16 cellular contexts compared by ENCODE assay signal in the genomic region with DNA sequence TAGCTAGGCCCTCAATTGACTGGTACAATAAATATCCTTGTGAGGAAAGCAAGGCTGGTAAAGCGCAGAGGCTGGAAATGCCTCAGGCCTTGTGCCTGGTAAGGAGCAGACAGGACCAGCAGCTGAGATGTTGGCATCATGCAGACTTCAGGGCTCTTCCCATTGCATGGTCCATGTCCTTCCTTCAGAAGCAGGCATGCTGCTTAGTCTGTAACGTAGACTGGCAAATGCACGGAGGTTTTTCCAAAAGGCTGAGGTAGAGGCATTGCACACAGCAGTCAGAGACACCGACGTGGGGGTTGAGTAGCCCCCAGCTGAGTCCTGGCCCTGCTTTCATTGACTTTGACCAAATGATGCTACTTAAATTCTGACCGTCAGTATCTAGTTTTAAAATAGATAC.
DNase-seq lines count a peak whose midpoint lies in the region; ATAC-seq and TF ChIP-seq lines count a peak whose summit lies in the region.
"Had no signal": no experiment of that assay in that cellular context is flagged by ENCODE, and none has a peak within 500 bp of the region (broad histone marks: within the 10 kb centered on the region; RNA-seq: fewer than 3 reads in every experiment).

No MANE protein-coding gene starts in this region.

- H3K27ac ChIP-seq in mammary epithelial cell (ENCODE audit: insufficient read depth, low read depth, low read length) (peak overlapping the region; percentile 100), mesenchymal stem cell (ENCODE audit: low read length, poor library complexity, severe bottlenecking) (peak overlapping the region; percentile 65), upper lobe of left lung (peak overlapping the region; percentile 55 to 80 (median 74))
- H3K27ac ChIP-seq: gastrocnemius medialis, right atrium auricular region, testis had no signal

- H2BK120ac ChIP-seq in mesenchymal stem cell (ENCODE audit: low read depth, low read length) = peak overlapping the region; percentile 56

- CTCF ChIA-PET in mammary epithelial cell (lab: Charles Lee; ENCODE audit: low non-redundant PET) = interaction anchor here (1.2 kb wide), 1 partner anchor 44 kb away, joined by 8 read pairs; no protein-coding TSS in a partner anchor

- peak overlapping the region; percentile 82 for H4K8ac ChIP-seq in mesenchymal stem cell (ENCODE audit: low read length)

- H4K91ac ChIP-seq in mesenchymal stem cell (ENCODE audit: low read length) = peak overlapping the region; percentile 81

- no peak overlapping the region for H2BK5ac ChIP-seq in mesenchymal stem cell (ENCODE audit: low read depth, low read length, poor library complexity, severe bottlenecking)

- BruUV-seq in mammary epithelial cell (replicated peaks; lab: Mats Ljungman, UMichigan) = TSS peak; percentile 66

- H3K79me2 ChIP-seq in mammary epithelial cell (ENCODE audit: insufficient read depth, low read length) = no peaks in the 10 kb centered on the region

- no peaks in the 10 kb centered on the region for H4K20me1 ChIP-seq in mammary epithelial cell (ENCODE audit: insufficient read depth, low read length)

- H3K14ac ChIP-seq in mesenchymal stem cell (ENCODE audit: low read length in 2 of 2) = no peak overlapping the region

- H3K4me3 ChIP-seq in MG63 (no peak overlapping the region), mammary epithelial cell (replicated peaks in 1 of 3; ENCODE audit: insufficient read depth in 1 of 3, low read depth in 2 of 3, low read length in 3 of 3) (no peak overlapping the region), mesenchymal stem cell (ENCODE audit: insufficient read depth in 1 of 2, low read depth in 1 of 2, low read length in 2 of 2) (no peak overlapping the region), upper lobe of left lung (no peak overlapping the region)
- H3K4me3 ChIP-seq: gastrocnemius medialis, right atrium auricular region, testis had no signal

- no peak for TF ChIP-seq POLR2A in upper lobe of left lung (IDR thresholded peaks at IDR 0.05)

- H3K4ac ChIP-seq in mesenchymal stem cell (ENCODE audit: low read depth in 1 of 2, low read length in 2 of 2) = peak overlapping the region in 1 of 2 experiments; percentile 64

- peaks cover 66% of the 10 kb centered on the region for H3K4me1 ChIP-seq in mammary epithelial cell (ENCODE audit: insufficient read depth, low read length)
- H3K4me1 ChIP-seq in mesenchymal stem cell (ENCODE audit: control insufficient read depth, insufficient read depth, low read depth, low read length) = peaks cover 16% of the 10 kb centered on the region
- H3K4me1 ChIP-seq in upper lobe of left lung = peaks cover 53 to 67% (median 59%) of the 10 kb centered on the region in 4 donors
- H3K4me1 ChIP-seq: testis had no signal

- H2BK15ac ChIP-seq in mesenchymal stem cell (ENCODE audit: low read depth, poor library complexity, severe bottlenecking) = no peak overlapping the region

- H3K9me3 ChIP-seq in MG63 (no peaks in the 10 kb centered on the region), mammary epithelial cell (replicated peaks; ENCODE audit: insufficient read depth, low read length) (no peaks in the 10 kb centered on the region), mesenchymal stem cell (ENCODE audit: control insufficient read depth, low read length) (no peaks in the 10 kb centered on the region), upper lobe of left lung (no peaks in the 10 kb centered on the region)
- H3K9me3 ChIP-seq: gastrocnemius medialis, right atrium auricular region, testis had no signal

- TF ChIP-seq CTCF in mammary epithelial cell (conservative IDR thresholded peaks at IDR 0.05 in 1 of 2, IDR thresholded peaks at IDR 0.05 in 1 of 2; ENCODE audit: extremely low read depth in 1 of 2, insufficient read depth in 1 of 2, low read depth in 1 of 2, low read length in 2 of 2) = no peak
- TF ChIP-seq CTCF in upper lobe of left lung (IDR thresholded peaks at IDR 0.05) = no peak

- H3K27me3 ChIP-seq in MG63 (no peaks in the 10 kb centered on the region), mammary epithelial cell (ENCODE audit: insufficient read depth, low read length) (no peaks in the 10 kb centered on the region), mesenchymal stem cell (ENCODE audit: control insufficient read depth in 1 of 2, insufficient read depth in 1 of 2, low read length in 2 of 2) (no peaks in the 10 kb centered on the region), upper lobe of left lung (no peaks in the 10 kb centered on the region)
- H3K27me3 ChIP-seq: gastrocnemius medialis, right atrium auricular region, testis had no signal

- intact Hi-C loops in mammary epithelial cell (cut with micrococcal nuclease) = loop anchor here (1.0 to 5.0 kb wide), 10 partner anchors 25 to 201 kb away; a partner anchor contains a TSS

- H2BK12ac ChIP-seq in mesenchymal stem cell (ENCODE audit: low read length in 2 of 2) = peak overlapping the region; percentile 81 to 87

- peak; percentile 63 for DNase-seq in MG63
- no peak for DNase-seq in mammary epithelial cell
- no peak for DNase-seq in mesenchymal stem cell
- no peak for DNase-seq in upper lobe of left lung
- DNase-seq in hippocampal formation (lab: John Stamatoyannopoulos, UW) = no peak
- DNase-seq: activated T-cell treated with anti-CD3 and anti-CD28 coated beads, Interleukin-2, amount 50 U/mL, for 48 hours; DMS 273 treated with DMSO at 0.1 percent for 48 hours; effector memory CD4-positive, alpha-beta T cell; gastrocnemius medialis; NCI-H2081; NCI-H69; stimulated activated CD4-positive, alpha-beta T cell treated with anti-CD3 and anti-CD28 coated beads, Interleukin-1b, Interleukin-23, amount 100 ng/mL, for 48 hours; testis had no signal

- peak overlapping the region in 1 of 2 experiments; percentile 67 for H3K23ac ChIP-seq in mesenchymal stem cell (ENCODE audit: low read length in 2 of 2)

- H3K36me3 ChIP-seq in MG63 (no peaks in the 10 kb centered on the region), mammary epithelial cell (ENCODE audit: insufficient read depth, low read length) (no peaks in the 10 kb centered on the region), mesenchymal stem cell (ENCODE audit: control insufficient read depth in 1 of 2, insufficient read depth in 2 of 2, low read depth in 1 of 2, low read length in 2 of 2) (no peaks in the 10 kb centered on the region), upper lobe of left lung (no peaks in the 10 kb centered on the region)
- H3K36me3 ChIP-seq: gastrocnemius medialis, right atrium auricular region had no signal

- WGBS in mammary epithelial cell (ENCODE audit: low coverage, missing lambda C conversion rate) = 69% methylated on average over 6 of the region's 6 CpGs
- 56% methylated on average over 5 of the region's 6 CpGs for WGBS in mesenchymal stem cell
- WGBS in upper lobe of left lung, 2 donors = 74 to 75% methylated on average over 3 to 6 of the region's 6 CpGs

- H2AFZ ChIP-seq in mammary epithelial cell (ENCODE audit: low read depth, low read length) (no peak overlapping the region), mesenchymal stem cell (ENCODE audit: low read depth, low read length) (no peak overlapping the region)

- TF ChIP-seq EP300 in upper lobe of left lung (IDR thresholded peaks at IDR 0.05) = no peak

- ATAC-seq in upper lobe of left lung (ENCODE audit: low FRiP score in 2 of 2) (no peak), HG03108 (IDR thresholded peaks at IDR 0.05; ENCODE audit: unreplicated experiment) (no peak), GM21619 (IDR thresholded peaks at IDR 0.05; ENCODE audit: unreplicated experiment) (no peak)

- peak overlapping the region; percentile 27 for H3K4me2 ChIP-seq in mammary epithelial cell (ENCODE audit: insufficient read depth, low read depth, low read length)
- no peak overlapping the region for H3K4me2 ChIP-seq in mesenchymal stem cell (ENCODE audit: low read length, poor library complexity, severe bottlenecking)

- peak overlapping the region; percentile 14 to 61 for H3K18ac ChIP-seq in mesenchymal stem cell (ENCODE audit: low read depth in 1 of 2, low read length in 2 of 2)

- in situ Hi-C loops in mammary epithelial cell (cut with MboI; ENCODE audit: low sequenced_read_pairs in 2 of 2) = loop anchor here in 1 of 2 donors (5.0 kb wide), 3 partner anchors 49 to 81 kb away; no protein-coding TSS in a partner anchor

- H3K79me1 ChIP-seq in mesenchymal stem cell (replicated peaks; ENCODE audit: low read length, poor library complexity, severe bottlenecking) = no peaks in the 10 kb centered on the region

- no peak overlapping the region for H2AK5ac ChIP-seq in mesenchymal stem cell (ENCODE audit: low read length, severe bottlenecking)

- peak overlapping the region; percentile 95 for H3K9ac ChIP-seq in mammary epithelial cell (ENCODE audit: insufficient read depth, low read length)
- peak overlapping the region; percentile 46 for H3K9ac ChIP-seq in mesenchymal stem cell (ENCODE audit: low read length)

- dilution Hi-C loops in mammary epithelial cell (cut with HindIII; ENCODE audit: low sequenced_read_pairs) = loop anchor here (5.0 kb wide), 3 partner anchors 64 to 199 kb away; no protein-coding TSS in a partner anchor
